ENCODE assay signal across 27 cellular contexts in the genomic region with DNA sequence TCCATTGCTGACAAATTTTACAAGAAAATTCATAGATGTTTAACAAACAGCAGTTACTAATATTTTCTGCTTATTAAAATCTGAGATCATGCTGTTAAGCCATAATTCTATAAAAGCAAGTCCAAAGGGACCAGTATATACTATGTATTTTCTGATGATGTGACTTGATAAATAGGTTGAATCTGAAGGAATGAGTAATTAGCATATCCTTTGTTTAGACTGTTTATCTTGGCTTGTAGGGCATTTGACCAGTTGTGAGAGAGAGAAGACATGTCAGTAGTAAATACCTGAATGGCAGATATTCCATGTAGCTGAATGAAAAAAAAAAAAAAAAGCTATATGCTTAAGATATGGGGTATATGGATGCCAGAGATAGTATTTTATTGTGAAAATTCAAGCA. TPM values are rescaled to one million over a fixed set of nuclear protein-coding genes. Genes with fewer than 3 reads are reported as not detected.
DNase-seq lines count a peak whose midpoint lies in the region; FAIRE-seq and TF ChIP-seq lines count a peak whose summit lies in the region.
"Had no signal": no experiment of that assay in that cellular context is flagged by ENCODE, and none has a peak within 500 bp of the region (broad histone marks: within the 10 kb centered on the region; RNA-seq: fewer than 3 reads in every experiment).

No MANE protein-coding gene starts in this region.

- no peak overlapping the region for H2AFZ ChIP-seq in OCI-LY1 (ENCODE audit: low read length)

- H3K36me3 ChIP-seq in DOHH2 (ENCODE audit: control insufficient read depth, low read length) (no peaks in the 10 kb centered on the region), OCI-LY1 (ENCODE audit: insufficient read depth, low read length) (peaks cover 12% of the 10 kb centered on the region; the same call in 1 of the 2 replicates), bronchial epithelial cell (ENCODE audit: control insufficient read depth, insufficient read depth, low read length) (no peaks in the 10 kb centered on the region), neutrophil (no peaks in the 10 kb centered on the region)

- H3K9me2 ChIP-seq in DOHH2 (replicated peaks; ENCODE audit: control insufficient read depth, low read length) (no peaks in the 10 kb centered on the region), OCI-LY1 (ENCODE audit: low read depth, low read length) (no peaks in the 10 kb centered on the region)

- H3K9me3 Mint-ChIP-seq in Calu3 (ENCODE audit: low read depth, unreplicated experiment) = no peaks in the 10 kb centered on the region
- H3K9me3 Mint-ChIP-seq: CD4-positive, alpha-beta T cell; dendritic cell treated with granulocyte-macrophage colony-stimulating factor and Interleukin-4, amounts not matched to agents 40 ng/mL and 50 ng/mL, for 4 days; naive thymus-derived CD4-positive, alpha-beta T cell; stimulated activated naive CD8-positive, alpha-beta T cell treated with anti-CD3 and anti-CD28 coated beads, Interleukin-15, amount 100 ng/mL, for 72 hours had no signal

- no peak overlapping the region for H3K27ac ChIP-seq in DOHH2 (ENCODE audit: low read depth, low read length)
- peak overlapping the region; percentile 51 for H3K27ac ChIP-seq in OCI-LY1 (ENCODE audit: low read depth, low read length, poor library complexity, severe bottlenecking)
- H3K27ac ChIP-seq in neutrophil = peak overlapping the region; percentile 27
- H3K27ac ChIP-seq: skin epidermis had no signal

- H3K4me3 Mint-ChIP-seq in Calu3 (ENCODE audit: low read depth, unreplicated experiment) = no peak overlapping the region
- H3K4me3 Mint-ChIP-seq: activated CD8-positive, alpha-beta memory T cell treated with anti-CD3 and anti-CD28 coated beads, Interleukin-2, amount 10 ng/mL, durations not matched to agents 7 days and 5 days; CD4-positive, alpha-beta T cell; dendritic cell treated with granulocyte-macrophage colony-stimulating factor and Interleukin-4, amounts not matched to agents 40 ng/mL and 50 ng/mL, for 4 days; stimulated activated naive CD8-positive, alpha-beta T cell treated with anti-CD3 and anti-CD28 coated beads, Interleukin-15, amount 100 ng/mL, for 72 hours had no signal

- H3K27me3 ChIP-seq in DOHH2 (ENCODE audit: control insufficient read depth, low read length) = no peaks in the 10 kb centered on the region
- H3K27me3 ChIP-seq in OCI-LY1 (ENCODE audit: insufficient read depth, low read length) = no peaks in the 10 kb centered on the region
- no peaks in the 10 kb centered on the region for H3K27me3 ChIP-seq in bronchial epithelial cell (ENCODE audit: control insufficient read depth, insufficient read depth, low read length)
- no peaks in the 10 kb centered on the region for H3K27me3 ChIP-seq in neutrophil
- H3K27me3 ChIP-seq: body of pancreas had no signal

- H3K4me1 ChIP-seq in DOHH2 (ENCODE audit: control insufficient read depth, low read length) (peaks cover 56% of the 10 kb centered on the region), OCI-LY1 (ENCODE audit: insufficient read depth, low read length, severe bottlenecking) (peaks cover 72% of the 10 kb centered on the region), neutrophil (ENCODE audit: control insufficient read depth in 1 of 2, insufficient read depth in 1 of 2, low read depth in 1 of 2, low read length in 1 of 2) (peaks cover 34 to 59% of the 10 kb centered on the region in 2 experiments)

- peaks cover 14% of the 10 kb centered on the region for H3F3A ChIP-seq in DOHH2 (ENCODE audit: control insufficient read depth, insufficient read depth)
- H3F3A ChIP-seq in OCI-LY1 (ENCODE audit: insufficient read depth, low read length) = no peaks in the 10 kb centered on the region

- H3K36me3 Mint-ChIP-seq in Calu3 (ENCODE audit: insufficient read depth, unreplicated experiment) = no peaks in the 10 kb centered on the region

- TF ChIP-seq CTCF in DOHH2 (IDR thresholded peaks at IDR 0.05; ENCODE audit: low read depth, low read length, poor library complexity, severe bottlenecking) = no peak
- no peak for TF ChIP-seq CTCF in OCI-LY1 (IDR thresholded peaks at IDR 0.05; ENCODE audit: low read length)
- TF ChIP-seq CTCF in bronchial epithelial cell (IDR thresholded peaks at IDR 0.05; ENCODE audit: insufficient read depth, low read length, severe bottlenecking) = no peak
- TF ChIP-seq CTCF in neutrophil (IDR thresholded peaks at IDR 0.05) = no peak
- no peak for TF ChIP-seq CTCF in Calu3 (IDR thresholded peaks at IDR 0.05; ENCODE audit: unreplicated experiment)

- CTCF ChIA-PET in Calu3 (lab: Charles Lee) = interaction anchor here (0.7 kb wide), 1 partner anchor 34 kb away, joined by 6 read pairs; no protein-coding TSS in a partner anchor

- no peak overlapping the region for H3K9ac ChIP-seq in OCI-LY1 (ENCODE audit: low read length)

- H3K27me3 Mint-ChIP-seq in Calu3 (ENCODE audit: unreplicated experiment) = no peaks in the 10 kb centered on the region
- H3K27me3 Mint-ChIP-seq: activated CD8-positive, alpha-beta memory T cell treated with anti-CD3 and anti-CD28 coated beads, Interleukin-2, amount 10 ng/mL, durations not matched to agents 7 days and 5 days; CD4-positive, alpha-beta T cell; dendritic cell treated with granulocyte-macrophage colony-stimulating factor and Interleukin-4, amounts not matched to agents 40 ng/mL and 50 ng/mL, for 4 days; naive thymus-derived CD4-positive, alpha-beta T cell; stimulated activated naive CD8-positive, alpha-beta T cell treated with anti-CD3 and anti-CD28 coated beads, Interleukin-15, amount 100 ng/mL, for 72 hours had no signal

- H3K4me1 Mint-ChIP-seq in Calu3 (ENCODE audit: low read depth, unreplicated experiment) = peaks cover 5% of the 10 kb centered on the region
- H3K4me1 Mint-ChIP-seq: activated CD8-positive, alpha-beta memory T cell treated with anti-CD3 and anti-CD28 coated beads, Interleukin-2, amount 10 ng/mL, durations not matched to agents 7 days and 5 days had no signal

- no peak for FAIRE-seq in bronchial epithelial cell (lab: Jason Lieb, UNC)
- FAIRE-seq: A204.1 had no signal

- DNase-seq in bronchial epithelial cell (ENCODE audit: low read depth) (peak; percentile 39), NCI-H2107 (lab: John Stamatoyannopoulos, UW) (no peak), NCI-H2171 (lab: John Stamatoyannopoulos, UW) (no peak), Calu3 (no peak), HT-29 (ENCODE audit: low spot score) (no peak)
- DNase-seq: activated CD4-positive, alpha-beta T cell treated with anti-CD3 and anti-CD28 coated beads, Interleukin-2, amount 50 U/mL, for 1 hour; activated CD8-positive, alpha-beta memory T cell treated with anti-CD3 and anti-CD28 coated beads, Interleukin-2, amount 10 ng/mL, durations not matched to agents 7 days and 5 days; activated T-cell treated with anti-CD3 and anti-CD28 coated beads, Interleukin-2, amount 50 U/mL, for 48 hours; body of pancreas; CD4-positive, alpha-beta T cell; DMS 273 treated with DMSO at 0.1 percent for 48 hours; GOT3; islet precursor cell; left ventricle myocardium superior; naive thymus-derived CD4-positive, alpha-beta T cell; NCI-H2029 treated with DMSO at 0.1 percent for 48 hours; NCI-H774; SHP77; stimulated activated naive CD8-positive, alpha-beta T cell treated with anti-CD3 and anti-CD28 coated beads, Interleukin-15, amount 100 ng/mL, for 72 hours; T1000; trophoblast cell had no signal

- intact Hi-C loops in Calu3 (cut with micrococcal nuclease; ENCODE audit: unreplicated experiment) = no loop called here

- H3K4me2 ChIP-seq in DOHH2 (ENCODE audit: low read length) = peak overlapping the region; percentile 43
- H3K4me2 ChIP-seq in OCI-LY1 (ENCODE audit: low read length) = peak overlapping the region; percentile 58; the same call in 1 of the 2 replicates

- H3K79me2 ChIP-seq in DOHH2 (ENCODE audit: control insufficient read depth, low read length) (peaks cover 16% of the 10 kb centered on the region), OCI-LY1 (ENCODE audit: insufficient read depth, low read length) (peaks cover 59% of the 10 kb centered on the region)

- H3K9me3 ChIP-seq in DOHH2 (ENCODE audit: control insufficient read depth, insufficient read depth, low read length) (no peaks in the 10 kb centered on the region), OCI-LY1 (ENCODE audit: low read length) (no peaks in the 10 kb centered on the region), neutrophil (no peaks in the 10 kb centered on the region)
- H3K9me3 ChIP-seq: body of pancreas had no signal

- no peak overlapping the region for H3K27ac Mint-ChIP-seq in Calu3 (ENCODE audit: unreplicated experiment)
- H3K27ac Mint-ChIP-seq: activated CD8-positive, alpha-beta memory T cell treated with anti-CD3 and anti-CD28 coated beads, Interleukin-2, amount 10 ng/mL, durations not matched to agents 7 days and 5 days; CD4-positive, alpha-beta T cell; dendritic cell treated with granulocyte-macrophage colony-stimulating factor and Interleukin-4, amounts not matched to agents 40 ng/mL and 50 ng/mL, for 4 days; naive thymus-derived CD4-positive, alpha-beta T cell; stimulated activated naive CD8-positive, alpha-beta T cell treated with anti-CD3 and anti-CD28 coated beads, Interleukin-15, amount 100 ng/mL, for 72 hours had no signal

- no TSS peak for BruUV-seq in Calu3 (replicated peaks; lab: Mats Ljungman, UMichigan)

- H3K4me3 ChIP-seq in DOHH2 (ENCODE audit: low read length) (no peak overlapping the region), OCI-LY1 (ENCODE audit: low read depth, low read length, poor library complexity, severe bottlenecking) (no peak overlapping the region), bronchial epithelial cell (ENCODE audit: low read depth, low read length) (no peak overlapping the region), neutrophil (ENCODE audit: low read depth in 1 of 2, low read length in 1 of 2) (no peak overlapping the region)
- H3K4me3 ChIP-seq: body of pancreas, skin epidermis had no signal

- H4K20me1 ChIP-seq in DOHH2 (ENCODE audit: control insufficient read depth, insufficient read depth, low read depth, low read length) = no peaks in the 10 kb centered on the region
- no peaks in the 10 kb centered on the region for H4K20me1 ChIP-seq in OCI-LY1 (ENCODE audit: insufficient read depth, low read length)

RNA-seq across cellular contexts. Expression of a gene that starts 14.6 kb away (rescaled TPM):
- total RNA-seq in bronchial epithelial cell (27.9 and 38.3 TPM in 2 replicates), Calu3 (2022) (30.8 and 32.0 TPM in 2 replicates)
- total RNA-seq in HT-29 (2014; rRNA removed; shearing (Covaris generic)) = 7.0 and 7.2 TPM in 2 replicates
